In genomic region chr1:150971583-150972416, GRCh38 we compare ENCODE assay signal across 10 cellular contexts. TPM values are rescaled to one million over a fixed set of nuclear protein-coding genes. Genes with fewer than 3 reads are reported as not detected.
DNase-seq lines count a peak whose midpoint lies in the region; FAIRE-seq and TF ChIP-seq lines count a peak whose summit lies in the region.
"Had no signal": no experiment of that assay in that cellular context is flagged by ENCODE, and none has a peak within 500 bp of the region (broad histone marks: within the 10 kb centered on the region; RNA-seq: fewer than 3 reads in every experiment).

No MANE protein-coding gene starts in this region.

- peak overlapping the region; percentile 92 to 94 for H3K4me3 ChIP-seq in kidney (ENCODE audit: low read length in 2 of 2)
- peak overlapping the region; percentile 69 for H3K4me3 ChIP-seq in suprapubic skin

- H3K36me3 ChIP-seq in kidney (ENCODE audit: control insufficient read depth in 1 of 2, insufficient read depth in 2 of 2, low read length in 2 of 2) (peaks cover 20 to 22% of the 10 kb centered on the region in 2 donors), suprapubic skin (peaks cover 24% of the 10 kb centered on the region)

- H3K4me1 ChIP-seq in kidney (ENCODE audit: control insufficient read depth in 1 of 2, insufficient read depth in 1 of 2, low read depth in 1 of 2, low read length in 2 of 2) (peaks cover 35 to 45% of the 10 kb centered on the region in 2 donors), suprapubic skin (peaks cover 50% of the 10 kb centered on the region)

- H3K27me3 ChIP-seq in suprapubic skin: no peaks in the 10 kb centered on the region

- 63 to 76% (median 66%) methylated on average over 6 of the region's 6 CpGs for WGBS in adipose tissue, 3 donors
- WGBS in suprapubic skin: 80% methylated on average over 4 of the region's 6 CpGs

- peak overlapping the region; percentile 33 to 54 for H3K9ac ChIP-seq in kidney (ENCODE audit: low read length in 2 of 2)

- TF ChIP-seq POLR2A in suprapubic skin (IDR thresholded peaks at IDR 0.05): no peak

- no peaks in the 10 kb centered on the region for H3K9me3 ChIP-seq in kidney (ENCODE audit: control insufficient read depth in 1 of 2, low read length in 2 of 2)
- no peaks in the 10 kb centered on the region for H3K9me3 ChIP-seq in suprapubic skin

- peak; percentile 17 for DNase-seq in activated T-cell treated with anti-CD3 and anti-CD28 coated beads for 48 hours (ENCODE audit: low read depth)
- no peak for DNase-seq in activated T-cell treated with anti-CD3 and anti-CD28 coated beads, Interleukin-2, amount 50 U/mL, for 48 hours
- DNase-seq in kidney: no peak
- no peak for DNase-seq in suprapubic skin (ENCODE audit: low spot score in 2 of 2)
- DNase-seq in RPMI8226: no peak
- no peak for DNase-seq in T1000 (lab: John Stamatoyannopoulos, UW)
- DNase-seq in NCI-H1105 treated with DMSO at 0.1 percent for 48 hours (lab: John Stamatoyannopoulos, UW): no peak

- TF ChIP-seq CTCF in kidney (IDR thresholded peaks at IDR 0.05; ENCODE audit: borderline replicate concordance, extremely low read depth, insufficient read depth) (no peak), suprapubic skin (IDR thresholded peaks at IDR 0.05) (no peak)

- intact Hi-C loops in kidney (cut with DNase I): no loop called here

- TF ChIP-seq EP300 in suprapubic skin (IDR thresholded peaks at IDR 0.05): no peak

- peak overlapping the region; percentile 20 for H3K27ac ChIP-seq in adipose tissue (ENCODE audit: low read depth, low read length)
- peak overlapping the region; percentile 77 to 94 for H3K27ac ChIP-seq in kidney (ENCODE audit: low read depth in 2 of 2, low read length in 2 of 2)
- H3K27ac ChIP-seq in suprapubic skin: peak overlapping the region; percentile 71

- no peak for FAIRE-seq in kidney (lab: Jason Lieb, UNC)
- FAIRE-seq: G401.6 had no signal

RNA-seq across cellular contexts. Expression of gene CERS2, which starts 2.8 kb away (rescaled TPM):
- 100 to 1,000 TPM in 2 of 3 donors, 10 to 100 TPM in 1; 86.8 to 134 (median 109) TPM for polyA plus RNA-seq in adipose tissue
- total RNA-seq in kidney: 268 TPM
- polyA plus RNA-seq in kidney (ENCODE audit: insufficient read depth, low read depth, low replicate concordance): 258 TPM
- 10 to 100 TPM; 46.5 to 57.9 (median 51.4) TPM for total RNA-seq in suprapubic skin

RNA-seq across cellular contexts. Expression of gene ANXA9, which starts 10.3 kb away (rescaled TPM):
- polyA plus RNA-seq in adipose tissue (10 to 100 TPM in 1 of 3 donors, 1 to 10 TPM in 1, under 1 TPM in 1; 0.15 to 12.8 (median 3.1) TPM), kidney (ENCODE audit: insufficient read depth, low read depth, low replicate concordance) (38.5 TPM)
- total RNA-seq in kidney (3.3 TPM), suprapubic skin (10 to 100 TPM; 17.6 to 67.5 (median 45.8) TPM)
- total RNA-seq: aorta had no signal

RNA-seq across cellular contexts. Expression of gene MINDY1, which starts 34.9 kb away (rescaled TPM):
- 10 to 100 TPM; 12.0 to 24.0 (median 13.9) TPM for polyA plus RNA-seq in adipose tissue
- 33.5 TPM for total RNA-seq in kidney
- polyA plus RNA-seq in kidney (ENCODE audit: insufficient read depth, low read depth, low replicate concordance): 35.1 TPM
- 10 to 100 TPM; 31.7 to 59.1 (median 35.8) TPM for total RNA-seq in suprapubic skin

RNA-seq across cellular contexts. Expression of gene PRUNE1, which starts 36.4 kb away (rescaled TPM):
- polyA plus RNA-seq in adipose tissue: 10 to 100 TPM in 1 of 3 donors, 1 to 10 TPM in 2; 8.6 to 14.2 (median 9.9) TPM
- total RNA-seq in kidney: 24.0 TPM
- 25.6 TPM for polyA plus RNA-seq in kidney (ENCODE audit: insufficient read depth, low read depth, low replicate concordance)
- 10 to 100 TPM; 16.5 to 24.2 (median 20.4) TPM for total RNA-seq in suprapubic skin

RNA-seq across cellular contexts. Expression of gene SETDB1, which starts 45.6 kb away (rescaled TPM):
- polyA plus RNA-seq in adipose tissue (10 to 100 TPM; 13.4 to 15.7 (median 15.1) TPM), kidney (ENCODE audit: insufficient read depth, low read depth, low replicate concordance) (12.1 TPM)
- total RNA-seq in kidney (51.6 TPM), suprapubic skin (10 to 100 TPM; 25.0 to 61.9 (median 38.5) TPM)

Comparison
In these comparisons a context has a peak if more than half of its experiments do, and no peak if none do; other contexts are left out.
1. H3K27ac ChIP-seq: peak in every context shown above with its lines; median percentile 86 in kidney; 71 in suprapubic skin; 20 in adipose tissue.